9 cellular contexts compared by ENCODE assay signal in genomic region chrX:124239911-124240310, GRCh38.
DNase-seq lines count a peak whose midpoint lies in the region; ATAC-seq and TF ChIP-seq lines count a peak whose summit lies in the region.
"Had no signal": no experiment of that assay in that cellular context is flagged by ENCODE, and none has a peak within 500 bp of the region (broad histone marks: within the 10 kb centered on the region; RNA-seq: fewer than 3 reads in every experiment).

No MANE protein-coding gene starts in this region.

- no peak overlapping the region for H3K27ac ChIP-seq in coronary artery

- TF ChIP-seq POLR2A in GM18505 (IDR thresholded peaks at IDR 0.05; ENCODE audit: borderline replicate concordance, extremely low read depth, insufficient read depth, insufficient read length) = no peak

- no peak overlapping the region for H3K4me3 ChIP-seq in coronary artery

- no peak for TF ChIP-seq CTCF in coronary artery (IDR thresholded peaks at IDR 0.05)

- DNase-seq in central memory CD4-positive, alpha-beta T cell = peak; percentile 49
- DNase-seq in activated gamma-delta T cell (lab: John Stamatoyannopoulos, UW) = no peak
- DNase-seq in coronary artery (ENCODE audit: low spot score) = no peak
- no peak for DNase-seq in NCI-H1105 treated with DMSO at 0.1 percent for 48 hours (lab: John Stamatoyannopoulos, UW)
- no peak for DNase-seq in Ammon's horn (ENCODE audit: low spot score)
- DNase-seq: mesendoderm had no signal

- ATAC-seq in GM18505 (IDR thresholded peaks at IDR 0.05; ENCODE audit: unreplicated experiment) (peak; percentile 89), GM21526 (IDR thresholded peaks at IDR 0.05; ENCODE audit: low FRiP score, unreplicated experiment) (peak; percentile 85), HG03457 (IDR thresholded peaks at IDR 0.05; ENCODE audit: unreplicated experiment) (peak; percentile 93)
